In the genomic region with DNA sequence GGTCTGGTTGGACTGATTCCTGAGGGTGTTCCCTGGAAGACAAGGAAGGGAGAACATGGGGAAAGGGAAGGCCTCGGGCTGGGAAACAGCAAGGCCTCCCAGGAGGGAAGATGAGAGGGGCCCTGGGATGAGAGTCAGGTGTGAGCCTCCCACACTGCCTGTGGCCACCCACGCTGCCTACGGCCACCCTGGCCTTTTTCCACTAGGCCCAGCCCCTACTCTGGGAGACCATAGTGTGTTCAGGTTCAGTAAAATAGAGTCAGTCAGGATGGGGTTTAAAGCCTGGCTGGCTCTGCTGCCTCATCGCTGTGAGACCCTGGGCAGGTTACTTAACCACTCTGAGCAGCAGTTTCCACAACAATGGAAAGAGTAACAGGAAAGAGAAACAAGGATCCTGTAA, we compare ENCODE assay signal across 33 cellular contexts. TPM values are rescaled to one million over a fixed set of nuclear protein-coding genes. Genes with fewer than 3 reads are reported as not detected.
DNase-seq lines count a peak whose midpoint lies in the region; ATAC-seq, FAIRE-seq and TF ChIP-seq lines count a peak whose summit lies in the region.
"Had no signal": no experiment of that assay in that cellular context is flagged by ENCODE, and none has a peak within 500 bp of the region (broad histone marks: within the 10 kb centered on the region; RNA-seq: fewer than 3 reads in every experiment).

No MANE protein-coding gene starts in this region.

- H3K4me1 Mint-ChIP-seq in osteocyte (ENCODE audit: unreplicated experiment): no peaks in the 10 kb centered on the region
- H3K4me1 Mint-ChIP-seq: CD14-positive monocyte; CD4-positive, alpha-beta memory T cell; CD4-positive, CD25-positive, alpha-beta regulatory T cell; CD8-positive, alpha-beta memory T cell had no signal

- H3K36me3 Mint-ChIP-seq in osteocyte (ENCODE audit: unreplicated experiment): no peaks in the 10 kb centered on the region
- H3K36me3 Mint-ChIP-seq: CD14-positive monocyte; CD4-positive, alpha-beta memory T cell; CD4-positive, CD25-positive, alpha-beta regulatory T cell; CD8-positive, alpha-beta memory T cell had no signal

- TF ChIP-seq CTCF in right atrium auricular region (IDR thresholded peaks at IDR 0.05) (no peak), foreskin keratinocyte (conservative IDR thresholded peaks at IDR 0.05) (no peak), osteocyte (IDR thresholded peaks at IDR 0.05) (no peak)

- H3K27ac ChIP-seq in right atrium auricular region (no peak overlapping the region), foreskin keratinocyte (no peak overlapping the region)
- H3K27ac ChIP-seq: BLaER1 had no signal

- DNase-seq in right atrium auricular region (ENCODE audit: low spot score) (peak; percentile 36), Right ventricle myocardium superior (no peak), HTR-8/SVneo (ENCODE audit: insufficient read length, low spot score) (no peak), foreskin keratinocyte (peak; percentile 14 to 34), osteocyte (ENCODE audit: extremely low spot score, unreplicated experiment) (peak; percentile 71), OCI-M1 (lab: John Stamatoyannopoulos, UW) (no peak)
- DNase-seq: 8988T; ACHN; BE2C; C1 segment of cervical spinal cord; CD4-positive, alpha-beta memory T cell; CD4-positive, CD25-positive, alpha-beta regulatory T cell; CD8-positive, alpha-beta memory T cell; COR-L47; DMS 273 treated with DMSO at 0.1 percent for 48 hours; DMS153; DMS53; DMS79; DND-41; EL; GDM1 had no signal

- H3K9me3 Mint-ChIP-seq in osteocyte (ENCODE audit: unreplicated experiment): no peaks in the 10 kb centered on the region
- H3K9me3 Mint-ChIP-seq: CD4-positive, alpha-beta memory T cell; CD8-positive, alpha-beta memory T cell had no signal

- no peaks in the 10 kb centered on the region for H3K36me3 ChIP-seq in right atrium auricular region
- H3K36me3 ChIP-seq: BE2C, BLaER1 had no signal

- H3K4me3 Mint-ChIP-seq in osteocyte (ENCODE audit: unreplicated experiment): no peak overlapping the region
- H3K4me3 Mint-ChIP-seq: CD14-positive monocyte; CD4-positive, alpha-beta memory T cell; CD4-positive, CD25-positive, alpha-beta regulatory T cell; CD8-positive, alpha-beta memory T cell had no signal

- no peak overlapping the region for H3K4me3 ChIP-seq in right atrium auricular region
- H3K4me3 ChIP-seq: BLaER1, GM12878 had no signal

- H3K27ac Mint-ChIP-seq in osteocyte (ENCODE audit: unreplicated experiment): no peak overlapping the region
- H3K27ac Mint-ChIP-seq: CD14-positive monocyte; CD4-positive, alpha-beta memory T cell; CD4-positive, CD25-positive, alpha-beta regulatory T cell had no signal

- H3K27me3 Mint-ChIP-seq in osteocyte (ENCODE audit: unreplicated experiment): no peaks in the 10 kb centered on the region
- H3K27me3 Mint-ChIP-seq: CD4-positive, CD25-positive, alpha-beta regulatory T cell had no signal

- intact Hi-C loops in Right ventricle myocardium superior (cut with DNase I): no loop called here

- no peaks in the 10 kb centered on the region for H3K9me3 ChIP-seq in right atrium auricular region
- H3K9me3 ChIP-seq: BE2C, BLaER1 had no signal

- FAIRE-seq in HTR-8/SVneo (lab: Jason Lieb, UNC): peak; percentile 31
- FAIRE-seq: A204.1, GM12878, GM12892, GM18507, GM19239 had no signal

- ATAC-seq in Right ventricle myocardium superior (ENCODE audit: poor library complexity) (no peak), foreskin keratinocyte (no peak), GM18517 (IDR thresholded peaks at IDR 0.05; ENCODE audit: unreplicated experiment) (no peak), HG03045 (IDR thresholded peaks at IDR 0.05; ENCODE audit: unreplicated experiment) (no peak)
- ATAC-seq: GM12878 had no signal

- no peaks in the 10 kb centered on the region for H3K4me1 ChIP-seq in right atrium auricular region
- H3K4me1 ChIP-seq in foreskin keratinocyte: no peaks in the 10 kb centered on the region
- H3K4me1 ChIP-seq: BE2C had no signal

- H3K27me3 ChIP-seq in right atrium auricular region (no peaks in the 10 kb centered on the region), foreskin keratinocyte (peaks cover 13% of the 10 kb centered on the region)
- H3K27me3 ChIP-seq: BE2C, BLaER1 had no signal

RNA-seq across cellular contexts. Expression of a gene that starts 47.7 kb away (rescaled TPM):
- total RNA-seq in right atrium auricular region: 1 to 10 TPM; 7.4 to 8.7 TPM
- 5.5 TPM for total RNA-seq in Right ventricle myocardium superior
- total RNA-seq in foreskin keratinocyte: not detected in 2 replicates
- not detected in 2 replicates for polyA plus RNA-seq in foreskin keratinocyte
- not detected in 2 replicates for total RNA-seq in osteocyte
- total RNA-seq: A673, G401 had no signal
- polyA plus RNA-seq: AG04450 had no signal

Comparison
In these comparisons a context has a peak if more than half of its experiments do, and no peak if none do; other contexts are left out.
1. DNase-seq: peak in right atrium auricular region (single experiment), foreskin keratinocyte (2 of 2) and osteocyte (single experiment); none in Right ventricle myocardium superior (single experiment), HTR-8/SVneo (single experiment) and OCI-M1 (single experiment).